Comparison of ENCODE assay signal across 2 cellular contexts in genomic region chr15:43095708-43096347, GRCh38.
TF ChIP-seq lines count a peak whose summit lies in the region.

No MANE protein-coding gene starts in this region.

TF ChIP-seq in GM23338, 12 proteins besides CTCF, POLR2A, EP300 and RAD21:
- TF ChIP-seq, protein P1, sequence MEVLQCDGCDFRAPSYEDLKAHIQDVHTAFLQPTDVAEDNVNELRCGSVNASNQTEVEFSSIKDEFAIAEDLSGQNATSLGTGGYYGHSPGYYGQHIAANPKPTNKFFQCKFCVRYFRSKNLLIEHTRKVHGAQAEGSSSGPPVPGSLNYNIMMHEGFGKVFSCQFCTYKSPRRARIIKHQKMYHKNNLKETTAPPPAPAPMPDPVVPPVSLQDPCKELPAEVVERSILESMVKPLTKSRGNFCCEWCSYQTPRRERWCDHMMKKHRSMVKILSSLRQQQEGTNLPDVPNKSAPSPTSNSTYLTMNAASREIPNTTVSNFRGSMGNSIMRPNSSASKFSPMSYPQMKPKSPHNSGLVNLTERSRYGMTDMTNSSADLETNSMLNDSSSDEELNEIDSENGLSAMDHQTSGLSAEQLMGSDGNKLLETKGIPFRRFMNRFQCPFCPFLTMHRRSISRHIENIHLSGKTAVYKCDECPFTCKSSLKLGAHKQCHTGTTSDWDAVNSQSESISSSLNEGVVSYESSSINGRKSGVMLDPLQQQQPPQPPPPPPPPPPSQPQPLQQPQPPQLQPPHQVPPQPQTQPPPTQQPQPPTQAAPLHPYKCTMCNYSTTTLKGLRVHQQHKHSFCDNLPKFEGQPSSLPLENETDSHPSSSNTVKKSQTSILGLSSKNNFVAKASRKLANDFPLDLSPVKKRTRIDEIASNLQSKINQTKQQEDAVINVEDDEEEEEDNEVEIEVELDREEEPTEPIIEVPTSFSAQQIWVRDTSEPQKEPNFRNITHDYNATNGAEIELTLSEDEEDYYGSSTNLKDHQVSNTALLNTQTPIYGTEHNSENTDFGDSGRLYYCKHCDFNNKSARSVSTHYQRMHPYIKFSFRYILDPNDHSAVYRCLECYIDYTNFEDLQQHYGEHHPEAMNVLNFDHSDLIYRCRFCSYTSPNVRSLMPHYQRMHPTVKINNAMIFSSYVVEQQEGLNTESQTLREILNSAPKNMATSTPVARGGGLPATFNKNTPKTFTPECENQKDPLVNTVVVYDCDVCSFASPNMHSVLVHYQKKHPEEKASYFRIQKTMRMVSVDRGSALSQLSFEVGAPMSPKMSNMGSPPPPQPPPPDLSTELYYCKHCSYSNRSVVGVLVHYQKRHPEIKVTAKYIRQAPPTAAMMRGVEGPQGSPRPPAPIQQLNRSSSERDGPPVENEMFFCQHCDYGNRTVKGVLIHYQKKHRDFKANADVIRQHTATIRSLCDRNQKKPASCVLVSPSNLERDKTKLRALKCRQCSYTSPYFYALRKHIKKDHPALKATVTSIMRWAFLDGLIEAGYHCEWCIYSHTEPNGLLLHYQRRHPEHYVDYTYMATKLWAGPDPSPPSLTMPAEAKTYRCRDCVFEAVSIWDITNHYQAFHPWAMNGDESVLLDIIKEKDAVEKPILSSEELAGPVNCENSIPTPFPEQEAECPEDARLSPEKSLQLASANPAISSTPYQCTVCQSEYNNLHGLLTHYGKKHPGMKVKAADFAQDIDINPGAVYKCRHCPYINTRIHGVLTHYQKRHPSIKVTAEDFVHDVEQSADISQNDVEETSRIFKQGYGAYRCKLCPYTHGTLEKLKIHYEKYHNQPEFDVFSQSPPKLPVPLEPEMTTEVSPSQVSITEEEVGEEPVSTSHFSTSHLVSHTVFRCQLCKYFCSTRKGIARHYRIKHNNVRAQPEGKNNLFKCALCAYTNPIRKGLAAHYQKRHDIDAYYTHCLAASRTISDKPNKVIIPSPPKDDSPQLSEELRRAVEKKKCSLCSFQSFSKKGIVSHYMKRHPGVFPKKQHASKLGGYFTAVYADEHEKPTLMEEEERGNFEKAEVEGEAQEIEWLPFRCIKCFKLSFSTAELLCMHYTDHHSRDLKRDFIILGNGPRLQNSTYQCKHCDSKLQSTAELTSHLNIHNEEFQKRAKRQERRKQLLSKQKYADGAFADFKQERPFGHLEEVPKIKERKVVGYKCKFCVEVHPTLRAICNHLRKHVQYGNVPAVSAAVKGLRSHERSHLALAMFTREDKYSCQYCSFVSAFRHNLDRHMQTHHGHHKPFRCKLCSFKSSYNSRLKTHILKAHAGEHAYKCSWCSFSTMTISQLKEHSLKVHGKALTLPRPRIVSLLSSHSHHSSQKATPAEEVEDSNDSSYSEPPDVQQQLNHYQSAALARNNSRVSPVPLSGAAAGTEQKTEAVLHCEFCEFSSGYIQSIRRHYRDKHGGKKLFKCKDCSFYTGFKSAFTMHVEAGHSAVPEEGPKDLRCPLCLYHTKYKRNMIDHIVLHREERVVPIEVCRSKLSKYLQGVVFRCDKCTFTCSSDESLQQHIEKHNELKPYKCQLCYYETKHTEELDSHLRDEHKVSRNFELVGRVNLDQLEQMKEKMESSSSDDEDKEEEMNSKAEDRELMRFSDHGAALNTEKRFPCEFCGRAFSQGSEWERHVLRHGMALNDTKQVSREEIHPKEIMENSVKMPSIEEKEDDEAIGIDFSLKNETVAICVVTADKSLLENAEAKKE (CRISPR knock-in tag; IDR thresholded peaks at IDR 0.05), result no peak

TF ChIP-seq in GM12878, 131 proteins besides CTCF, POLR2A, EP300 and RAD21:
- peak; percentile 40; the same call in 1 of the 2 replicates for TF ChIP-seq ZNF384 (IDR thresholded peaks at IDR 0.05; ENCODE audit: borderline replicate concordance, low read depth, low read length)
- TF ChIP-seq SRF (IDR thresholded peaks at IDR 0.05; ENCODE audit: low read depth in 2 of 2, low read length in 2 of 2), result no peak
